Comparison of ENCODE assay signal across 25 cellular contexts in the genomic region with DNA sequence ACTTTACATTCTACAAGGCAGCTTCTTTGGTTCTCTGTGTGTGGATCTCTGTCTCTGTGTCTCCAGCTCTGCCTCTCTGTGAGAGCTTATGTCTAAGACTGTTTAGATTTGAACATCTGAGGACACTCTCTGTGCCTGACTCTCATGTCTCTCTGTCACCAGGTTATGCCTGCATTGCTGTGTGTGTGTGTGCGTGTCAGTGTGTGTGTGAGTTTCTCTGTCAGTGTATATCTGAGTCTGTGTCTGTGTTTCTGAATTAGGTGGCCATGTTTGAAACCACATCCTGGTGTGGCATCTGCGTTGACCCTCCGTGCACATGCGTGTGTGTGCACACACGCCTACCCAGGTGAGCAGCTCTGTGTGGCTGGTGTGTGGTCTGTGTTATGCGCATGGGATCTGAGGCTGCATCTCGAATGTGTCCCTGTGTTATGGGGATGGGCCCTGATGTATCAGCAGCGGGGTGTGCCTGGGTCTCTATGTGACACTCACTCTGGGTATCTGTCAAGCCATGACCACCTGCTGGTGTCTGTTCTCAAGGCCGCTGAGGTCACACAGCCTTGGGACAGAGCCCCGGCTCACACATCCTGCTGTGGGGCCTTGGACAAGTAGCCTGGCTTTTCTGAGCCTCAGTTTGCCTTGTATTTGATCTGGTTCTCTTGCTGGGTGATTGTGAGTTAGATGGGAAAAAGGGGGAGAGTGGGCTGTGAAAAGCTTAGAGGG. TPM values are rescaled to one million over a fixed set of nuclear protein-coding genes. Genes with fewer than 3 reads are reported as not detected.
"Had no signal": no experiment of that assay in that cellular context is flagged by ENCODE, and none has a peak within 500 bp of the region (broad histone marks: within the 10 kb centered on the region; RNA-seq: fewer than 3 reads in every experiment).

No MANE protein-coding gene starts in this region.

- DNase-seq: activated CD4-positive, alpha-beta T cell treated with anti-CD3 and anti-CD28 coated beads for 48 hours; activated CD4-positive, alpha-beta T cell treated with anti-CD3 and anti-CD28 coated beads, Interleukin-2, amount 50 U/mL, for 4 hours; activated CD4-positive, CD25-positive, alpha-beta regulatory T cell treated with anti-CD3 and anti-CD28 coated beads, Interleukin-2, amount 50 U/mL, for 72 hours; activated CD8-positive, alpha-beta memory T cell treated with anti-CD3 and anti-CD28 coated beads, Interleukin-2, amount 50 U/mL, for 48 hours; activated CD8-positive, alpha-beta T cell treated with anti-CD3 and anti-CD28 coated beads, Interleukin-2, amount 10 ng/mL, durations not matched to agents 7 days and 5 days; activated effector memory CD4-positive, alpha-beta T cell treated with Interleukin-2 at 50 U/mL for 16 hours; activated naive CD4-positive, alpha-beta T cell; activated T-cell treated with anti-CD3 and anti-CD28 coated beads, Interleukin-2, amount 50 U/mL, for 1 hour; aorta; body of pancreas; NCI-H1048; NCI-H146; NCI-H187 treated with DMSO at 0.1 percent for 48 hours; NCI-H2081 treated with DMSO at 0.1 percent for 48 hours; NCI-H446; NCI-H524; PC-3; SHP77; T-helper 17 cell; T-helper 9 cell had no signal

- H3K4me3 ChIP-seq: body of pancreas had no signal

- H3K4me1 ChIP-seq: body of pancreas had no signal

- FAIRE-seq: RCC 7860 had no signal

- H3K27me3 ChIP-seq: body of pancreas had no signal

- H3K9me3 ChIP-seq: body of pancreas had no signal

- ATAC-seq: body of pancreas, PC-3, T-helper 17 cell, WTC11 had no signal

- H3K27ac ChIP-seq: body of pancreas had no signal

RNA-seq across cellular contexts. Expression of gene ATP1A3, which starts 6.7 kb away (rescaled TPM):
- total RNA-seq: aorta had no signal

RNA-seq across cellular contexts. Expression of gene ERFL, which starts 59.1 kb away (rescaled TPM):
- total RNA-seq: body of pancreas, LHCN-M2, M059J, SK-MEL-5 had no signal
